In genomic region chr6:119858901-119859300, GRCh38 we compare ENCODE assay signal across 1 cellular context.
TF ChIP-seq lines count a peak whose summit lies in the region.

No MANE protein-coding gene starts in this region.

TF ChIP-seq in IMR-90, 13 proteins besides CTCF, POLR2A, EP300 and RAD21:
- TF ChIP-seq USF2 (IDR thresholded peaks at IDR 0.05; ENCODE audit: low read depth, low read length) (no peak), MAZ (IDR thresholded peaks at IDR 0.05; ENCODE audit: borderline replicate concordance, low read depth, low read length) (no peak), RFX5 (IDR thresholded peaks at IDR 0.05; ENCODE audit: low read depth, low read length) (no peak), NFE2L2 (IDR thresholded peaks at IDR 0.05; ENCODE audit: low read depth, low read length) (no peak), FOS (IDR thresholded peaks at IDR 0.05; ENCODE audit: low read depth, low read length) (no peak), CHD1 (IDR thresholded peaks at IDR 0.05; ENCODE audit: low read depth, low read length) (no peak), ELK1 (IDR thresholded peaks at IDR 0.05; ENCODE audit: borderline replicate concordance, low read depth, low read length) (no peak), BHLHE40 (IDR thresholded peaks at IDR 0.05; ENCODE audit: low read depth, low read length) (no peak), SMC3 (IDR thresholded peaks at IDR 0.05; ENCODE audit: low read depth, low read length) (no peak), MXI1 (IDR thresholded peaks at IDR 0.05; ENCODE audit: borderline replicate concordance, low read depth, low read length) (no peak), CEBPB (IDR thresholded peaks at IDR 0.05; ENCODE audit: low read depth, low read length) (no peak), MAFK (IDR thresholded peaks at IDR 0.05; ENCODE audit: low read depth, low read length) (no peak), RCOR1 (IDR thresholded peaks at IDR 0.05; ENCODE audit: insufficient replicate concordance, low read length) (no peak)
TF ChIP-seq in IMR-90: peak in this region for 0.
